Comparison of ENCODE assay signal across 10 cellular contexts in the genomic region with DNA sequence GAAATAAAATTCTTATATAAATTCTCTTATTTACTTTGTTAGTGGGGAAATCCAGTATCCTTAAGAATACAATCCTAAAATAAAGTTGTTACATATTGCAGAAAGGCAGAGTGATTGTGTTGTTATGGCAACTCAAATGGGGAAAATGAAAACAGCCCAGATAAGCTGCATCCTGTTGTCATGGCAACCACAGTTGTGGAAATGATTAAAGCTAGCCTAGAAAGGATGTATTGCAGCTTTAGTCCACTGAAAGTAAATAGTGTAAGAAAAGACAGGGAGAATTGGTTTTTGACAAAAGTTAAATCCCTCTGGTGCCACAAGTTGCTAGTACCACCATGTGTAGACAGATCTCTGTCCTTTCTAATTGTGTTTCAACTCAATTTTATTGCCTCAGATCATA. TPM values are rescaled to one million over a fixed set of nuclear protein-coding genes. Genes with fewer than 3 reads are reported as not detected.
DNase-seq lines count a peak whose midpoint lies in the region; ATAC-seq, FAIRE-seq and TF ChIP-seq lines count a peak whose summit lies in the region.
"Had no signal": no experiment of that assay in that cellular context is flagged by ENCODE, and none has a peak within 500 bp of the region (broad histone marks: within the 10 kb centered on the region; RNA-seq: fewer than 3 reads in every experiment).

No MANE protein-coding gene starts in this region.

- no peak overlapping the region for H3K4me3 ChIP-seq in K562
- H3K4me3 ChIP-seq in naive thymus-derived CD4-positive, alpha-beta T cell (ENCODE audit: low read length), result no peak overlapping the region
- H3K4me3 ChIP-seq: ovary had no signal

- peaks cover 0 to 10% of the 10 kb centered on the region in 2 experiments; a peak in 2 of 5 replicates for H3K4me1 ChIP-seq in K562 (replicated peaks in 1 of 2; ENCODE audit: control insufficient read depth in 2 of 2, insufficient read depth in 2 of 2, low read length in 2 of 2)
- peaks cover 0 to 2% of the 10 kb centered on the region in 2 donors for H3K4me1 ChIP-seq in naive thymus-derived CD4-positive, alpha-beta T cell (ENCODE audit: control insufficient read depth in 2 of 2, insufficient read depth in 2 of 2, low read length in 2 of 2)

- H3K9me3 Mint-ChIP-seq in naive thymus-derived CD4-positive, alpha-beta T cell, result no peaks in the 10 kb centered on the region
- H3K9me3 Mint-ChIP-seq: activated naive CD8-positive, alpha-beta T cell treated with anti-CD3 and anti-CD28 coated beads, Interleukin-2, amount 10 ng/mL, durations not matched to agents 7 days and 5 days had no signal

- no peak for TF ChIP-seq CTCF in K562 (IDR thresholded peaks at IDR 0.05 in 2 of 3, conservative IDR thresholded peaks at IDR 0.05 in 1 of 3; ENCODE audit: insufficient read depth in 2 of 3, low read depth in 1 of 3, low read length in 3 of 3)
- TF ChIP-seq CTCF in GM13977 (IDR thresholded peaks at IDR 0.05; ENCODE audit: extremely low read depth, insufficient read depth, missing control alignments), result no peak

- no peaks in the 10 kb centered on the region for H3K27me3 Mint-ChIP-seq in naive thymus-derived CD4-positive, alpha-beta T cell
- H3K27me3 Mint-ChIP-seq: activated naive CD8-positive, alpha-beta T cell treated with anti-CD3 and anti-CD28 coated beads, Interleukin-2, amount 10 ng/mL, durations not matched to agents 7 days and 5 days had no signal

- H3K4me1 Mint-ChIP-seq in naive thymus-derived CD4-positive, alpha-beta T cell, result peaks cover 4 to 54% (median 26%) of the 10 kb centered on the region in 7 donors

- intact Hi-C loops in K562 (cut with micrococcal nuclease), result no loop called here
- intact Hi-C loops in naive thymus-derived CD4-positive, alpha-beta T cell (cut with micrococcal nuclease), result loop anchor here in 1 of 2 donors (1.0 kb wide), 1 partner anchor 43 kb away; a partner anchor contains a TSS

- no peak for FAIRE-seq in K562 (lab: Jason Lieb, UNC)

- H3K9ac ChIP-seq in K562 (ENCODE audit: insufficient read depth in 1 of 2, low read depth in 2 of 2, low read length in 2 of 2), result no peak overlapping the region

- no peaks in the 10 kb centered on the region for H3K9me1 ChIP-seq in K562 (ENCODE audit: control insufficient read depth, insufficient read depth, low read length)

- in situ Hi-C loops in K562 (cut with MboI) (no loop called here), GM13977 (cut with MboI; ENCODE audit: low pct_unique_long_range_greater_than_20kb, low sequenced_read_pairs, unreplicated experiment) (no loop called here)

- peaks cover 0 to 21% (median 0%) of the 10 kb centered on the region in 5 donors for H3K36me3 Mint-ChIP-seq in naive thymus-derived CD4-positive, alpha-beta T cell
- H3K36me3 Mint-ChIP-seq: activated naive CD8-positive, alpha-beta T cell treated with anti-CD3 and anti-CD28 coated beads, Interleukin-2, amount 10 ng/mL, durations not matched to agents 7 days and 5 days had no signal

- no peak for TF ChIP-seq RAD21 in K562 (CRISPR knock-in tag; conservative IDR thresholded peaks at IDR 0.05 in 1 of 2, IDR thresholded peaks at IDR 0.05 in 1 of 2)

- no peak overlapping the region for H3K4me3 Mint-ChIP-seq in naive thymus-derived CD4-positive, alpha-beta T cell
- H3K4me3 Mint-ChIP-seq: activated naive CD8-positive, alpha-beta T cell treated with anti-CD3 and anti-CD28 coated beads, Interleukin-2, amount 10 ng/mL, durations not matched to agents 7 days and 5 days had no signal

- no peaks in the 10 kb centered on the region for H3K36me3 ChIP-seq in K562 (ENCODE audit: control insufficient read depth, insufficient read depth, low read length)
- H3K36me3 ChIP-seq in naive thymus-derived CD4-positive, alpha-beta T cell (ENCODE audit: control insufficient read depth in 2 of 3, insufficient read depth in 3 of 3, low read length in 3 of 3), result no peaks in the 10 kb centered on the region
- H3K36me3 ChIP-seq: ovary had no signal

- no peak overlapping the region for H2AFZ ChIP-seq in K562 (ENCODE audit: low read depth, low read length)

- H4K20me1 ChIP-seq in K562 (replicated peaks; ENCODE audit: control insufficient read depth, insufficient read depth, low read length), result peaks cover 6% of the 10 kb centered on the region

- no peak overlapping the region for H3K4me2 ChIP-seq in K562 (ENCODE audit: insufficient read depth, low read length)

- no peaks in the 10 kb centered on the region for H3K27me3 ChIP-seq in K562 (ENCODE audit: control insufficient read depth in 2 of 2, insufficient read depth in 2 of 2, low read length in 2 of 2)
- no peaks in the 10 kb centered on the region for H3K27me3 ChIP-seq in naive thymus-derived CD4-positive, alpha-beta T cell (ENCODE audit: control insufficient read depth in 2 of 2, insufficient read depth in 2 of 2, low read length in 2 of 2)
- H3K27me3 ChIP-seq: ovary had no signal

- peak; percentile 1 for DNase-seq in activated CD4-positive, CD25-positive, alpha-beta regulatory T cell treated with anti-CD3 and anti-CD28 coated beads, Interleukin-2, amount 50 U/mL, for 16 hours (ENCODE audit: low read depth, low spot score)
- no peak for DNase-seq in activated CD4-positive, CD25-positive, alpha-beta regulatory T cell (lab: John Stamatoyannopoulos, UW)
- DNase-seq in M059J (ENCODE audit: low read depth), result peak; percentile 76
- DNase-seq in K562 (ENCODE audit: extremely low read depth in 1 of 4, low spot score in 3 of 4), result peak; percentile 14 to 21 (median 17)
- peak in 7 of 9 donors; percentile 34 to 74 (median 61) for DNase-seq in naive thymus-derived CD4-positive, alpha-beta T cell
- no peak for DNase-seq in LoVo (ENCODE audit: low spot score)
- no peak for DNase-seq in GM13977 (ENCODE audit: low spot score)
- DNase-seq: activated naive CD8-positive, alpha-beta T cell treated with anti-CD3 and anti-CD28 coated beads, Interleukin-2, amount 10 ng/mL, durations not matched to agents 7 days and 5 days had no signal

- no TSS peak for BruUV-seq in K562 (replicated peaks; lab: Mats Ljungman, UMichigan)

- peak overlapping the region in 4 of 9 donors; percentile 11 to 68 (median 52) for H3K27ac Mint-ChIP-seq in naive thymus-derived CD4-positive, alpha-beta T cell
- H3K27ac Mint-ChIP-seq: activated naive CD8-positive, alpha-beta T cell treated with anti-CD3 and anti-CD28 coated beads, Interleukin-2, amount 10 ng/mL, durations not matched to agents 7 days and 5 days had no signal

- ATAC-seq in K562, result no peak
- ATAC-seq in naive thymus-derived CD4-positive, alpha-beta T cell, result peak; percentile 79
- no peak for ATAC-seq in GM19455 (IDR thresholded peaks at IDR 0.05; ENCODE audit: unreplicated experiment)

- no peak overlapping the region for H3K27ac ChIP-seq in K562 (ENCODE audit: extremely low read depth, low read depth, low read length)
- H3K27ac ChIP-seq in naive thymus-derived CD4-positive, alpha-beta T cell (ENCODE audit: low read depth, low read length), result no peak overlapping the region
- H3K27ac ChIP-seq: ovary had no signal

- POLR2A ChIA-PET in K562 (lab: Yijun Ruan, JAX), result interaction anchor here (1.3 kb wide), 2 partner anchors 29 to 44 kb away, joined by 3 read pairs; no protein-coding TSS in a partner anchor
- POLR2A ChIA-PET in naive thymus-derived CD4-positive, alpha-beta T cell (lab: Charles Lee), result no interaction called here

- no peaks in the 10 kb centered on the region for H3K79me2 ChIP-seq in K562 (ENCODE audit: control insufficient read depth, insufficient read depth, low read length)

- no peak for TF ChIP-seq POLR2A in K562 (conservative IDR thresholded peaks at IDR 0.05)

- no peak for TF ChIP-seq EP300 in K562 (IDR thresholded peaks at IDR 0.05; ENCODE audit: low read length)

- H3K9me3 ChIP-seq in K562 (replicated peaks; ENCODE audit: control insufficient read depth, insufficient read depth, low read depth, low read length), result no peaks in the 10 kb centered on the region
- no peaks in the 10 kb centered on the region for H3K9me3 ChIP-seq in naive thymus-derived CD4-positive, alpha-beta T cell (ENCODE audit: control insufficient read depth in 2 of 3, low read length in 3 of 3)
- H3K9me3 ChIP-seq: ovary had no signal

- CTCF ChIA-PET in K562 (lab: Yijun Ruan, JAX; ENCODE audit: low intra/inter-chr PET ratio), result no interaction called here
- CTCF ChIA-PET in naive thymus-derived CD4-positive, alpha-beta T cell (lab: Charles Lee), result no interaction called here

TF ChIP-seq in K562, 482 proteins besides CTCF, POLR2A, EP300 and RAD21 (continues in another document):
- TF ChIP-seq WHSC1 (IDR thresholded peaks at IDR 0.05; ENCODE audit: low read length), result no peak
- no peak for TF ChIP-seq CXXC5 (CRISPR knock-in tag; IDR thresholded peaks at IDR 0.05)
- TF ChIP-seq, protein P1, sequence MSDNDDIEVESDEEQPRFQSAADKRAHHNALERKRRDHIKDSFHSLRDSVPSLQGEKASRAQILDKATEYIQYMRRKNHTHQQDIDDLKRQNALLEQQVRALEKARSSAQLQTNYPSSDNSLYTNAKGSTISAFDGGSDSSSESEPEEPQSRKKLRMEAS (CRISPR knock-in tag; IDR thresholded peaks at IDR 0.05), result no peak
- no peak for TF ChIP-seq FUS (optimal IDR thresholded peaks at IDR 0.05; ENCODE audit: low read depth, low read length)

RNA-seq across cellular contexts. Expression of a gene that starts 43.2 kb away (rescaled TPM):
- total RNA-seq in M059J (2014; rRNA removed; shearing (Covaris generic)), result 6.4 and 11.4 TPM in 2 replicates
- 12.6 and 22.8 TPM in 2 replicates for total RNA-seq in K562 (2011; cell fraction: chromatin; rRNA removed; ENCODE audit: low replicate concordance)
- 6.7 and 7.5 TPM in 2 replicates for total RNA-seq in K562 (2011; cell fraction: nucleolus; rRNA removed)
- 12.5 and 16.0 TPM in 2 replicates for total RNA-seq in K562 (2011; cell fraction: nucleoplasm; rRNA removed)
- total RNA-seq in K562 (2014; rRNA removed) (3.2 and 6.4 TPM in 2 replicates), K562 (2014; rRNA removed; fragmentation: Illumina TruSeq; extraction: Trizol) (7.5 and 8.6 TPM in 2 replicates), K562 (2015; rRNA removed; fragmentation: Illumina TruSeq; extraction: Trizol) (7.0 and 7.2 TPM in 2 replicates), K562 (2021) (9.1 and 11.9 TPM in 2 replicates)
- polyA plus RNA-seq in K562 (2011; rRNA removed) (9.9 and 15.4 TPM in 2 replicates), K562 (2014; fragmentation: Illumina TruSeq; extraction: Trizol) (6.4 and 7.9 TPM in 2 replicates), K562 (2014; fragmentation: Nextera tagmentation; extraction: Ambion mirVana) (1 to 10 TPM; 1.6 to 3.3 TPM), K562 (2014; rRNA removed) (3.9 and 4.9 TPM in 2 replicates)
- polyA plus RNA-seq in K562 (2011; cell fraction: cytosol; rRNA removed), result 5.3 and 7.3 TPM in 2 replicates
- 6.6 and 8.2 TPM in 2 replicates for polyA plus RNA-seq in K562 (2011; cell fraction: nucleus; rRNA removed)
- polyA plus RNA-seq in K562 (2012), result 6.4 and 6.8 TPM in 2 replicates
- 21.1 and 23.0 TPM in 2 replicates for polyA minus RNA-seq in K562 (2011; rRNA and poly(A)+ RNA removed)
- 5.4 and 7.6 TPM in 2 replicates for polyA minus RNA-seq in K562 (2011; cell fraction: cytosol; rRNA and poly(A)+ RNA removed)
- polyA minus RNA-seq in K562 (2011; cell fraction: nucleus; rRNA and poly(A)+ RNA removed), result 3.9 and 4.4 TPM in 2 replicates
- total RNA-seq in naive thymus-derived CD4-positive, alpha-beta T cell, result 10 to 100 TPM; 14.7 to 26.1 (median 17.6) TPM
- 10 to 100 TPM; 12.8 to 16.1 TPM for polyA plus RNA-seq in naive thymus-derived CD4-positive, alpha-beta T cell

Comparison
In these comparisons a context has a peak if more than half of its experiments do, and no peak if none do; other contexts are left out.
1. DNase-seq: peak in activated CD4-positive, CD25-positive, alpha-beta regulatory T cell treated with anti-CD3 and anti-CD28 coated beads, Interleukin-2, amount 50 U/mL, for 16 hours (single experiment), M059J (single experiment), K562 (4 of 4) and naive thymus-derived CD4-positive, alpha-beta T cell (7 of 9); none in activated CD4-positive, CD25-positive, alpha-beta regulatory T cell (0 of 4), LoVo (single experiment) and GM13977 (single experiment).